16 cellular contexts compared by ENCODE assay signal in genomic region chr1:217067642-217068041, GRCh38.
"Had no signal": no experiment of that assay in that cellular context is flagged by ENCODE, and none has a peak within 500 bp of the region (broad histone marks: within the 10 kb centered on the region; RNA-seq: fewer than 3 reads in every experiment).

No MANE protein-coding gene starts in this region.

- H3K9me3 Mint-ChIP-seq: activated naive CD4-positive, alpha-beta T cell treated with anti-CD3 and anti-CD28 coated beads for 36 hours had no signal

- H3K4me1 Mint-ChIP-seq: naive thymus-derived CD8-positive, alpha-beta T cell; stimulated activated memory B cell treated with anti-CD40 and anti-IgM and Interleukin-4, amounts not matched to agents 10 μg/mL and 1 μg/mL and 100 μg/mL, for 72 hours had no signal

- H3K27ac Mint-ChIP-seq: activated naive CD4-positive, alpha-beta T cell treated with anti-CD3 and anti-CD28 coated beads for 36 hours; effector memory CD8-positive, alpha-beta T cell; naive thymus-derived CD8-positive, alpha-beta T cell; stimulated activated memory B cell treated with anti-CD40 and anti-IgM and Interleukin-4, amounts not matched to agents 10 μg/mL and 1 μg/mL and 100 μg/mL, for 72 hours had no signal

- DNase-seq: activated CD4-positive, alpha-beta T cell treated with anti-CD3 and anti-CD28 coated beads for 48 hours; activated naive CD4-positive, alpha-beta T cell treated with anti-CD3 and anti-CD28 coated beads for 36 hours; central memory CD4-positive, alpha-beta T cell; cortex of kidney; effector memory CD8-positive, alpha-beta T cell; glutamatergic neuron; left cardiac atrium; mucosa of descending colon; naive thymus-derived CD8-positive, alpha-beta T cell; T1000; tibial artery had no signal

- H3K4me1 ChIP-seq: right atrium auricular region, tibial artery, vagina had no signal

- H3K4me3 Mint-ChIP-seq: activated naive CD4-positive, alpha-beta T cell treated with anti-CD3 and anti-CD28 coated beads for 36 hours; effector memory CD8-positive, alpha-beta T cell; naive thymus-derived CD8-positive, alpha-beta T cell; stimulated activated memory B cell treated with anti-CD40 and anti-IgM and Interleukin-4, amounts not matched to agents 10 μg/mL and 1 μg/mL and 100 μg/mL, for 72 hours had no signal

- H3K27me3 Mint-ChIP-seq: effector memory CD8-positive, alpha-beta T cell; stimulated activated memory B cell treated with anti-CD40 and anti-IgM and Interleukin-4, amounts not matched to agents 10 μg/mL and 1 μg/mL and 100 μg/mL, for 72 hours had no signal

- H3K9me3 ChIP-seq: mucosa of descending colon, neutrophil, right atrium auricular region, tibial artery, vagina had no signal

- H3K27ac ChIP-seq: neutrophil, right atrium auricular region, tibial artery, vagina had no signal

- ATAC-seq: effector memory CD8-positive, alpha-beta T cell; left cardiac atrium; mucosa of descending colon; naive thymus-derived CD8-positive, alpha-beta T cell; stimulated activated memory B cell treated with anti-CD40 and anti-IgM and Interleukin-4, amounts not matched to agents 10 μg/mL and 1 μg/mL and 100 μg/mL, for 72 hours had no signal

- H3K27me3 ChIP-seq: neutrophil, right atrium auricular region, tibial artery, vagina had no signal

- H3K36me3 Mint-ChIP-seq: naive thymus-derived CD8-positive, alpha-beta T cell; stimulated activated memory B cell treated with anti-CD40 and anti-IgM and Interleukin-4, amounts not matched to agents 10 μg/mL and 1 μg/mL and 100 μg/mL, for 72 hours had no signal

- H3K36me3 ChIP-seq: neutrophil, right atrium auricular region, tibial artery, vagina had no signal

- H3K4me3 ChIP-seq: mucosa of descending colon, right atrium auricular region, smooth muscle cell, tibial artery, vagina had no signal
